In genomic region chr9:132878695-132879064, GRCh38 we compare ENCODE assay signal across 8 cellular contexts. TPM values are rescaled to one million over a fixed set of nuclear protein-coding genes. Genes with fewer than 3 reads are reported as not detected.
A peak's percentile ranks its signal among the peaks of the same experiment; 100 is the strongest.
DNase-seq lines count a peak whose midpoint lies in the region; ATAC-seq, FAIRE-seq and TF ChIP-seq lines count a peak whose summit lies in the region.

SPACA9 (plus strand) TSS chr9:132878898; CDS start chr9:132883948, 5,050 bp downstream.

- peak within 1 kb of the TSS; percentile 90 for H3K27ac Mint-ChIP-seq in CD4-positive, alpha-beta T cell
- H3K27ac Mint-ChIP-seq in activated B cell treated with CpG ODN at 0.5 μM for 24 hours, result peak within 1 kb of the TSS; percentile 70

- CTCF ChIA-PET in CD4-positive, alpha-beta T cell (lab: Charles Lee), result interaction anchor here (0.8 to 1.8 kb wide), 2 partner anchors 23 to 799 kb away, joined by 3 to 7 read pairs; partner anchors contain the start of gene MED27
- CTCF ChIA-PET in activated B cell treated with CpG ODN at 0.5 μM for 24 hours (lab: Charles Lee), result interaction anchor here (1.3 to 2.6 kb wide), 2 partner anchors 23 to 30 kb away, joined by 4 to 13 read pairs; no protein-coding TSS in a partner anchor

- intact Hi-C loops in CD4-positive, alpha-beta T cell (cut with DNase I, micrococcal nuclease), result loop anchor here in 1 of 2 experiments (1.0 to 5.0 kb wide), 4 partner anchors 66 to 799 kb away; partner anchors contain the start of genes GTF3C4, GTF3C5, MED27 and TSC1
- intact Hi-C loops in activated B cell treated with CpG ODN at 0.5 μM for 24 hours (cut with micrococcal nuclease) (loop anchor here (1.0 to 5.0 kb wide), 6 partner anchors 10 to 636 kb away; partner anchors contain the start of genes GTF3C4, TSC1 and TTF1), right lobe of liver (cut with DNase I) (no loop called here)

- ATAC-seq in CD4-positive, alpha-beta T cell (ENCODE audit: poor library complexity), result peak; percentile 28
- ATAC-seq in activated B cell treated with CpG ODN at 0.5 μM for 24 hours (ENCODE audit: low read depth) (peak; percentile 58), right lobe of liver (peak; percentile 57 to 79 (median 70)), GM21367 (IDR thresholded peaks at IDR 0.05; ENCODE audit: unreplicated experiment) (no peak)

- H3K9ac ChIP-seq in duodenal mucosa (ENCODE audit: low read depth in 1 of 2, low read length in 2 of 2), result peak within 1 kb of the TSS; percentile 74 to 95

- peak within 1 kb of the TSS; percentile 93 for H3K4me3 Mint-ChIP-seq in CD4-positive, alpha-beta T cell
- peak within 1 kb of the TSS; percentile 82 for H3K4me3 Mint-ChIP-seq in activated B cell treated with CpG ODN at 0.5 μM for 24 hours

- H3K4me3 ChIP-seq in duodenal mucosa (ENCODE audit: low read depth in 1 of 2, low read length in 2 of 2), result peak within 1 kb of the TSS; percentile 93 to 94
- peak within 1 kb of the TSS; percentile 96 to 97 (median 97) for H3K4me3 ChIP-seq in right lobe of liver

- H3K27me3 Mint-ChIP-seq in CD4-positive, alpha-beta T cell, result no peaks in the 10 kb centered on the region
- no peaks in the 10 kb centered on the region for H3K27me3 Mint-ChIP-seq in activated B cell treated with CpG ODN at 0.5 μM for 24 hours

- POLR2A ChIA-PET in CD4-positive, alpha-beta T cell (lab: Charles Lee), result interaction anchor here (0.6 to 1.4 kb wide), 2 partner anchors 23 to 30 kb away, joined by 3 read pairs; no protein-coding TSS in a partner anchor
- POLR2A ChIA-PET in activated B cell treated with CpG ODN at 0.5 μM for 24 hours (lab: Charles Lee), result interaction anchor here (1.6 to 3.2 kb wide), 3 partner anchors 9 to 209 kb away, joined by 4 to 18 read pairs (median 18); partner anchors contain the start of genes DDX31, GTF3C4 and GTF3C5

- 6% methylated on average over 13 of the region's 28 CpGs for WGBS in right lobe of liver (ENCODE audit: insufficient coverage, low coverage, low lambda C conversion rate, missing lambda C conversion rate)

- H3K36me3 Mint-ChIP-seq in CD4-positive, alpha-beta T cell (ENCODE audit: low read depth), result peaks cover 5% of the 10 kb centered on the region
- no peaks in the 10 kb centered on the region for H3K36me3 Mint-ChIP-seq in activated B cell treated with CpG ODN at 0.5 μM for 24 hours (ENCODE audit: low read depth)

- no peaks in the 10 kb centered on the region for H3K36me3 ChIP-seq in duodenal mucosa (ENCODE audit: control insufficient read depth in 1 of 2, insufficient read depth in 2 of 2, low read length in 2 of 2)
- no peaks in the 10 kb centered on the region for H3K36me3 ChIP-seq in right lobe of liver

- no peaks in the 10 kb centered on the region for H3K27me3 ChIP-seq in CD4-positive, alpha-beta T cell (ENCODE audit: control insufficient read depth, insufficient read depth, low read length)
- H3K27me3 ChIP-seq in duodenal mucosa (ENCODE audit: control insufficient read depth in 1 of 2, insufficient read depth in 2 of 2, low read length in 2 of 2) (no peaks in the 10 kb centered on the region), right lobe of liver (no peaks in the 10 kb centered on the region)

- TF ChIP-seq CTCF in CD4-positive, alpha-beta T cell (IDR thresholded peaks at IDR 0.05), result no peak
- no peak for TF ChIP-seq CTCF in activated B cell treated with CpG ODN at 0.5 μM for 24 hours (IDR thresholded peaks at IDR 0.05)
- no peak for TF ChIP-seq CTCF in right lobe of liver (IDR thresholded peaks at IDR 0.05)

- DNase-seq in CD4-positive, alpha-beta T cell, result peak in 4 of 10 experiments; percentile 5 to 36 (median 11)
- DNase-seq in HTR-8/SVneo (ENCODE audit: insufficient read length, low spot score), result peak; percentile 57
- peak; percentile 36 for DNase-seq in activated B cell treated with CpG ODN at 0.5 μM for 24 hours
- DNase-seq in right lobe of liver, result peak; percentile 51 to 67 (median 64)
- peak; percentile 28 to 42 for DNase-seq in stimulated activated CD4-positive, alpha-beta T cell treated with anti-CD3 and anti-CD28 coated beads, Interleukin-4, amount 100 ng/mL, for 48 hours (ENCODE audit: low read depth in 2 of 2)
- no peak for DNase-seq in SIG-M5 treated with dmso at 0.1 percent for 504 hours (lab: John Stamatoyannopoulos, UW; ENCODE audit: unreplicated experiment)

- no peak for TF ChIP-seq POLR2A in right lobe of liver (IDR thresholded peaks at IDR 0.05)

- H3K9me3 ChIP-seq in CD4-positive, alpha-beta T cell (ENCODE audit: control insufficient read depth, low read length), result no peaks in the 10 kb centered on the region
- H3K9me3 ChIP-seq in duodenal mucosa (ENCODE audit: control insufficient read depth in 1 of 2, low read length in 2 of 2), result no peaks in the 10 kb centered on the region
- H3K9me3 ChIP-seq in right lobe of liver, result no peaks in the 10 kb centered on the region

- FAIRE-seq in HTR-8/SVneo (lab: Jason Lieb, UNC), result no peak

- H3K4me1 ChIP-seq in duodenal mucosa (ENCODE audit: control insufficient read depth in 1 of 2, insufficient read depth in 2 of 2, low read length in 2 of 2) (peaks cover 0 to 9% of the 10 kb centered on the region in 2 donors), right lobe of liver (no peaks in the 10 kb centered on the region)

- peaks cover 13% of the 10 kb centered on the region for H3K4me1 Mint-ChIP-seq in CD4-positive, alpha-beta T cell (ENCODE audit: low read depth)
- peaks cover 15% of the 10 kb centered on the region for H3K4me1 Mint-ChIP-seq in activated B cell treated with CpG ODN at 0.5 μM for 24 hours

- H3K9me3 Mint-ChIP-seq in CD4-positive, alpha-beta T cell, result no peaks in the 10 kb centered on the region
- H3K9me3 Mint-ChIP-seq in activated B cell treated with CpG ODN at 0.5 μM for 24 hours, result no peaks in the 10 kb centered on the region

- no peak within 1 kb of the TSS for H3K27ac ChIP-seq in CD4-positive, alpha-beta T cell (ENCODE audit: low read depth, low read length)
- H3K27ac ChIP-seq in duodenal mucosa (ENCODE audit: low read depth, low read length) (peak within 1 kb of the TSS; percentile 34), right lobe of liver (peak within 1 kb of the TSS in 2 of 3 donors; percentile 32 to 33)

RNA-seq across cellular contexts. Expression of gene SPACA9, which starts in this region (rescaled TPM):
- under 1 TPM; 0.52 to 0.92 TPM for total RNA-seq in CD4-positive, alpha-beta T cell
- 1.2 and 1.6 TPM in 2 replicates for total RNA-seq in activated B cell treated with CpG ODN at 0.5 μM for 24 hours
- total RNA-seq in right lobe of liver, result 1 to 10 TPM in 5 of 6 experiments, under 1 TPM in 1; 0.86 to 2.0 (median 1.3) TPM

Comparison
In these comparisons a context has a peak if more than half of its experiments do, and no peak if none do; other contexts are left out.
1. Peak in ATAC-seq in CD4-positive, alpha-beta T cell; RNA of the gene not detected or under 1 TPM.